In the genomic region with DNA sequence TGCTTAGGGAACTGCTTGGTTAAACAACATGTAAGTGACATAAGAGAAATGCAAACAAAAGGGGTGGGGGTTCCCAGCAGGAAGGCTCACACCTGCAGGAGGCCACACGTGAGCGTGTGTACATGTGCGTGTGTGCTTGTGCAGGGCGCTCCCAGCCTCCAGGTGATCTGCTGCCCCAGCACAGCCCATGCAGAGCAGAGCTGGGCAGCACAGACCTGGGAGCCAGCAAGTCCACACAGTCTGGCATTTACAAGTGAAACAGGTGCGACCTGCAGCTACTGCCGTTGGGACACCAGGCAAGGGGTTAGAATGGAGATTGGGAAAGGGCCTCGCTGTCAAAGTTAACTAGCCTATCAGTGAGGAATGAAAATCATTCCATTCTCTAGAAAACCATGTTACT, we compare ENCODE assay signal across 1 cellular context.
TF ChIP-seq lines count a peak whose summit lies in the region.

No MANE protein-coding gene starts in this region.

TF ChIP-seq in GM23338, 12 proteins besides CTCF, POLR2A, EP300 and RAD21 (continued from another document):
- TF ChIP-seq, protein P1, sequence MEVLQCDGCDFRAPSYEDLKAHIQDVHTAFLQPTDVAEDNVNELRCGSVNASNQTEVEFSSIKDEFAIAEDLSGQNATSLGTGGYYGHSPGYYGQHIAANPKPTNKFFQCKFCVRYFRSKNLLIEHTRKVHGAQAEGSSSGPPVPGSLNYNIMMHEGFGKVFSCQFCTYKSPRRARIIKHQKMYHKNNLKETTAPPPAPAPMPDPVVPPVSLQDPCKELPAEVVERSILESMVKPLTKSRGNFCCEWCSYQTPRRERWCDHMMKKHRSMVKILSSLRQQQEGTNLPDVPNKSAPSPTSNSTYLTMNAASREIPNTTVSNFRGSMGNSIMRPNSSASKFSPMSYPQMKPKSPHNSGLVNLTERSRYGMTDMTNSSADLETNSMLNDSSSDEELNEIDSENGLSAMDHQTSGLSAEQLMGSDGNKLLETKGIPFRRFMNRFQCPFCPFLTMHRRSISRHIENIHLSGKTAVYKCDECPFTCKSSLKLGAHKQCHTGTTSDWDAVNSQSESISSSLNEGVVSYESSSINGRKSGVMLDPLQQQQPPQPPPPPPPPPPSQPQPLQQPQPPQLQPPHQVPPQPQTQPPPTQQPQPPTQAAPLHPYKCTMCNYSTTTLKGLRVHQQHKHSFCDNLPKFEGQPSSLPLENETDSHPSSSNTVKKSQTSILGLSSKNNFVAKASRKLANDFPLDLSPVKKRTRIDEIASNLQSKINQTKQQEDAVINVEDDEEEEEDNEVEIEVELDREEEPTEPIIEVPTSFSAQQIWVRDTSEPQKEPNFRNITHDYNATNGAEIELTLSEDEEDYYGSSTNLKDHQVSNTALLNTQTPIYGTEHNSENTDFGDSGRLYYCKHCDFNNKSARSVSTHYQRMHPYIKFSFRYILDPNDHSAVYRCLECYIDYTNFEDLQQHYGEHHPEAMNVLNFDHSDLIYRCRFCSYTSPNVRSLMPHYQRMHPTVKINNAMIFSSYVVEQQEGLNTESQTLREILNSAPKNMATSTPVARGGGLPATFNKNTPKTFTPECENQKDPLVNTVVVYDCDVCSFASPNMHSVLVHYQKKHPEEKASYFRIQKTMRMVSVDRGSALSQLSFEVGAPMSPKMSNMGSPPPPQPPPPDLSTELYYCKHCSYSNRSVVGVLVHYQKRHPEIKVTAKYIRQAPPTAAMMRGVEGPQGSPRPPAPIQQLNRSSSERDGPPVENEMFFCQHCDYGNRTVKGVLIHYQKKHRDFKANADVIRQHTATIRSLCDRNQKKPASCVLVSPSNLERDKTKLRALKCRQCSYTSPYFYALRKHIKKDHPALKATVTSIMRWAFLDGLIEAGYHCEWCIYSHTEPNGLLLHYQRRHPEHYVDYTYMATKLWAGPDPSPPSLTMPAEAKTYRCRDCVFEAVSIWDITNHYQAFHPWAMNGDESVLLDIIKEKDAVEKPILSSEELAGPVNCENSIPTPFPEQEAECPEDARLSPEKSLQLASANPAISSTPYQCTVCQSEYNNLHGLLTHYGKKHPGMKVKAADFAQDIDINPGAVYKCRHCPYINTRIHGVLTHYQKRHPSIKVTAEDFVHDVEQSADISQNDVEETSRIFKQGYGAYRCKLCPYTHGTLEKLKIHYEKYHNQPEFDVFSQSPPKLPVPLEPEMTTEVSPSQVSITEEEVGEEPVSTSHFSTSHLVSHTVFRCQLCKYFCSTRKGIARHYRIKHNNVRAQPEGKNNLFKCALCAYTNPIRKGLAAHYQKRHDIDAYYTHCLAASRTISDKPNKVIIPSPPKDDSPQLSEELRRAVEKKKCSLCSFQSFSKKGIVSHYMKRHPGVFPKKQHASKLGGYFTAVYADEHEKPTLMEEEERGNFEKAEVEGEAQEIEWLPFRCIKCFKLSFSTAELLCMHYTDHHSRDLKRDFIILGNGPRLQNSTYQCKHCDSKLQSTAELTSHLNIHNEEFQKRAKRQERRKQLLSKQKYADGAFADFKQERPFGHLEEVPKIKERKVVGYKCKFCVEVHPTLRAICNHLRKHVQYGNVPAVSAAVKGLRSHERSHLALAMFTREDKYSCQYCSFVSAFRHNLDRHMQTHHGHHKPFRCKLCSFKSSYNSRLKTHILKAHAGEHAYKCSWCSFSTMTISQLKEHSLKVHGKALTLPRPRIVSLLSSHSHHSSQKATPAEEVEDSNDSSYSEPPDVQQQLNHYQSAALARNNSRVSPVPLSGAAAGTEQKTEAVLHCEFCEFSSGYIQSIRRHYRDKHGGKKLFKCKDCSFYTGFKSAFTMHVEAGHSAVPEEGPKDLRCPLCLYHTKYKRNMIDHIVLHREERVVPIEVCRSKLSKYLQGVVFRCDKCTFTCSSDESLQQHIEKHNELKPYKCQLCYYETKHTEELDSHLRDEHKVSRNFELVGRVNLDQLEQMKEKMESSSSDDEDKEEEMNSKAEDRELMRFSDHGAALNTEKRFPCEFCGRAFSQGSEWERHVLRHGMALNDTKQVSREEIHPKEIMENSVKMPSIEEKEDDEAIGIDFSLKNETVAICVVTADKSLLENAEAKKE (CRISPR knock-in tag; IDR thresholded peaks at IDR 0.05) = no peak
- no peak for TF ChIP-seq EZH2phosphoT487 (IDR thresholded peaks at IDR 0.05; ENCODE audit: unreplicated experiment)
- TF ChIP-seq STAT1 (IDR thresholded peaks at IDR 0.05; ENCODE audit: unreplicated experiment) = no peak
- TF ChIP-seq NANOG (IDR thresholded peaks at IDR 0.05; ENCODE audit: borderline replicate concordance) = no peak
- TF ChIP-seq ZNF114 (CRISPR knock-in tag; IDR thresholded peaks at IDR 0.05) = no peak
- no peak for TF ChIP-seq POLR2AphosphoS5 (IDR thresholded peaks at IDR 0.05; ENCODE audit: low read depth)
